In genomic region chr11:38791346-38791961, GRCh38 we compare ENCODE assay signal across 8 cellular contexts.
DNase-seq lines count a peak whose midpoint lies in the region; ATAC-seq, FAIRE-seq and TF ChIP-seq lines count a peak whose summit lies in the region.

No MANE protein-coding gene starts in this region.

- no peaks in the 10 kb centered on the region for H3K79me2 ChIP-seq in astrocyte (ENCODE audit: insufficient read depth, low read length)

- H3K27me3 ChIP-seq in astrocyte (ENCODE audit: insufficient read depth, low read length) = no peaks in the 10 kb centered on the region
- H3K27me3 ChIP-seq in thoracic aorta (replicated peaks; ENCODE audit: insufficient read depth) = no peaks in the 10 kb centered on the region

- no peaks in the 10 kb centered on the region for H3K9me3 Mint-ChIP-seq in astrocyte (ENCODE audit: unreplicated experiment)

- FAIRE-seq in astrocyte (lab: Jason Lieb, UNC) = no peak

- no peak for TF ChIP-seq POLR2A in GM18505 (IDR thresholded peaks at IDR 0.05; ENCODE audit: borderline replicate concordance, extremely low read depth, insufficient read depth, insufficient read length)

- no peak overlapping the region for H3K27ac Mint-ChIP-seq in astrocyte (ENCODE audit: unreplicated experiment)

- no peaks in the 10 kb centered on the region for H4K20me1 ChIP-seq in astrocyte (ENCODE audit: insufficient read depth, low read length)

- no peak overlapping the region for H3K4me3 Mint-ChIP-seq in astrocyte (ENCODE audit: unreplicated experiment)

- H3K27me3 Mint-ChIP-seq in astrocyte (ENCODE audit: low read depth, unreplicated experiment) = no peaks in the 10 kb centered on the region

- DNase-seq in Ammon's horn (ENCODE audit: low spot score) = peak; percentile 81
- peak; percentile 33 for DNase-seq in NCI-H345 treated with DMSO at 0.1 percent for 48 hours (lab: John Stamatoyannopoulos, UW; ENCODE audit: unreplicated experiment)
- peak; percentile 47 for DNase-seq in astrocyte (ENCODE audit: low read depth)
- peak; percentile 87 for DNase-seq in inferior parietal cortex (ENCODE audit: extremely low spot score)
- no peak for DNase-seq in thoracic aorta (ENCODE audit: low spot score)
- DNase-seq in GF-D8 (lab: John Stamatoyannopoulos, UW) = no peak

- no peaks in the 10 kb centered on the region for H3K36me3 Mint-ChIP-seq in astrocyte (ENCODE audit: low read depth, unreplicated experiment)

- H3K9me3 ChIP-seq in astrocyte (ENCODE audit: insufficient read depth, low read depth, low read length) (no peaks in the 10 kb centered on the region), thoracic aorta (no peaks in the 10 kb centered on the region)

- H3K4me1 ChIP-seq in astrocyte (ENCODE audit: insufficient read depth, low read length) (no peaks in the 10 kb centered on the region), thoracic aorta (ENCODE audit: control insufficient read depth in 1 of 2, low read depth in 2 of 2) (no peaks in the 10 kb centered on the region)

- no peak overlapping the region for H3K9ac ChIP-seq in astrocyte (ENCODE audit: low read length)

- TF ChIP-seq CTCF in astrocyte (IDR thresholded peaks at IDR 0.05; ENCODE audit: insufficient read depth, low read depth, low read length) = peak; percentile 93
- TF ChIP-seq CTCF in thoracic aorta (IDR thresholded peaks at IDR 0.05) = peak; percentile 61

- no peak overlapping the region for H2AFZ ChIP-seq in astrocyte (ENCODE audit: low read depth, low read length)

- ATAC-seq in GM18505 (IDR thresholded peaks at IDR 0.05; ENCODE audit: unreplicated experiment) = peak; percentile 77
- peak; percentile 69 for ATAC-seq in HG03135 (IDR thresholded peaks at IDR 0.05; ENCODE audit: unreplicated experiment)
- no peak for ATAC-seq in thoracic aorta (ENCODE audit: insufficient number of reproducible peaks, low FRiP score, low read depth)

- no peaks in the 10 kb centered on the region for H3K36me3 ChIP-seq in astrocyte (ENCODE audit: insufficient read depth, low read length)
- H3K36me3 ChIP-seq in thoracic aorta = no peaks in the 10 kb centered on the region

- no peaks in the 10 kb centered on the region for H3K4me1 Mint-ChIP-seq in astrocyte (ENCODE audit: low read depth, unreplicated experiment)

- H3K4me3 ChIP-seq in astrocyte (ENCODE audit: insufficient read depth, low read depth, low read length) = no peak overlapping the region
- no peak overlapping the region for H3K4me3 ChIP-seq in thoracic aorta

- no peak overlapping the region for H3K4me2 ChIP-seq in astrocyte (ENCODE audit: low read length)

- H3K27ac ChIP-seq in astrocyte (ENCODE audit: low read depth, low read length) (no peak overlapping the region), thoracic aorta (no peak overlapping the region)

Comparison
In these comparisons a context has a peak if more than half of its experiments do, and no peak if none do; other contexts are left out.
1. DNase-seq: peak in Ammon's horn (single experiment), NCI-H345 treated with DMSO at 0.1 percent for 48 hours (single experiment), astrocyte (single experiment) and inferior parietal cortex (single experiment); none in thoracic aorta (single experiment) and GF-D8 (single experiment).